Comparison of ENCODE assay signal across 2 cellular contexts in the genomic region with DNA sequence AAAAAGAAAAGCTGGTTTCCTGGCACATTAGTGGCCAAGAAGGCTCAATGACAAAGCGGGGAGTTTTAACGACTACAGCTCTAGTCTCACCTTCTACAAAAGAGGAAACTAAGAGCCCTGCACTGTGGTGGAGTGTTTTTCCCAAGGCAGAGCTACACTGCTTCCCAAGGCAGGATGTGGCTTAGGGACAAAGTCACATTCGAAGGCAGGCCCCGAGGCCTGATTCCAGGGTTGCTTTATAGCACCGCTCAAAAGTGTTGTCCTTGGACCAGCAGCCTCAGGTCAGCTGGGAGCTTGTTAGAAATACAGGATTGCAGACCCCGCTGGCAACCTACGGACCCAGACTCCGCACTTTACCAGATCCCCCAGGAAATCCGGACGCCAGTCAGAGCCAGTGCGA.
TF ChIP-seq lines count a peak whose summit lies in the region.

No MANE protein-coding gene starts in this region.

TF ChIP-seq in SK-N-SH treated with all-trans-retinoic acid at 6 μM for 48 hours, 23 proteins besides CTCF, POLR2A, EP300 and RAD21 (continued from another document):
- TF ChIP-seq, protein P1, sequence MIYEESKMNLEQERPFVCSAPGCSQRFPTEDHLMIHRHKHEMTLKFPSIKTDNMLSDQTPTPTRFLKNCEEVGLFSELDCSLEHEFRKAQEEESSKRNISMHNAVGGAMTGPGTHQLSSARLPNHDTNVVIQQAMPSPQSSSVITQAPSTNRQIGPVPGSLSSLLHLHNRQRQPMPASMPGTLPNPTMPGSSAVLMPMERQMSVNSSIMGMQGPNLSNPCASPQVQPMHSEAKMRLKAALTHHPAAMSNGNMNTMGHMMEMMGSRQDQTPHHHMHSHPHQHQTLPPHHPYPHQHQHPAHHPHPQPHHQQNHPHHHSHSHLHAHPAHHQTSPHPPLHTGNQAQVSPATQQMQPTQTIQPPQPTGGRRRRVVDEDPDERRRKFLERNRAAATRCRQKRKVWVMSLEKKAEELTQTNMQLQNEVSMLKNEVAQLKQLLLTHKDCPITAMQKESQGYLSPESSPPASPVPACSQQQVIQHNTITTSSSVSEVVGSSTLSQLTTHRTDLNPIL (CRISPR knock-in tag; IDR thresholded peaks at IDR 0.05; ENCODE audit: low read depth), result no peak
- TF ChIP-seq ARNTL (CRISPR knock-in tag; IDR thresholded peaks at IDR 0.05; ENCODE audit: borderline replicate concordance, low read depth), result no peak

TF ChIP-seq in WTC11, 78 proteins besides CTCF, POLR2A, EP300 and RAD21 (continued from another document):
- TF ChIP-seq, protein P2, sequence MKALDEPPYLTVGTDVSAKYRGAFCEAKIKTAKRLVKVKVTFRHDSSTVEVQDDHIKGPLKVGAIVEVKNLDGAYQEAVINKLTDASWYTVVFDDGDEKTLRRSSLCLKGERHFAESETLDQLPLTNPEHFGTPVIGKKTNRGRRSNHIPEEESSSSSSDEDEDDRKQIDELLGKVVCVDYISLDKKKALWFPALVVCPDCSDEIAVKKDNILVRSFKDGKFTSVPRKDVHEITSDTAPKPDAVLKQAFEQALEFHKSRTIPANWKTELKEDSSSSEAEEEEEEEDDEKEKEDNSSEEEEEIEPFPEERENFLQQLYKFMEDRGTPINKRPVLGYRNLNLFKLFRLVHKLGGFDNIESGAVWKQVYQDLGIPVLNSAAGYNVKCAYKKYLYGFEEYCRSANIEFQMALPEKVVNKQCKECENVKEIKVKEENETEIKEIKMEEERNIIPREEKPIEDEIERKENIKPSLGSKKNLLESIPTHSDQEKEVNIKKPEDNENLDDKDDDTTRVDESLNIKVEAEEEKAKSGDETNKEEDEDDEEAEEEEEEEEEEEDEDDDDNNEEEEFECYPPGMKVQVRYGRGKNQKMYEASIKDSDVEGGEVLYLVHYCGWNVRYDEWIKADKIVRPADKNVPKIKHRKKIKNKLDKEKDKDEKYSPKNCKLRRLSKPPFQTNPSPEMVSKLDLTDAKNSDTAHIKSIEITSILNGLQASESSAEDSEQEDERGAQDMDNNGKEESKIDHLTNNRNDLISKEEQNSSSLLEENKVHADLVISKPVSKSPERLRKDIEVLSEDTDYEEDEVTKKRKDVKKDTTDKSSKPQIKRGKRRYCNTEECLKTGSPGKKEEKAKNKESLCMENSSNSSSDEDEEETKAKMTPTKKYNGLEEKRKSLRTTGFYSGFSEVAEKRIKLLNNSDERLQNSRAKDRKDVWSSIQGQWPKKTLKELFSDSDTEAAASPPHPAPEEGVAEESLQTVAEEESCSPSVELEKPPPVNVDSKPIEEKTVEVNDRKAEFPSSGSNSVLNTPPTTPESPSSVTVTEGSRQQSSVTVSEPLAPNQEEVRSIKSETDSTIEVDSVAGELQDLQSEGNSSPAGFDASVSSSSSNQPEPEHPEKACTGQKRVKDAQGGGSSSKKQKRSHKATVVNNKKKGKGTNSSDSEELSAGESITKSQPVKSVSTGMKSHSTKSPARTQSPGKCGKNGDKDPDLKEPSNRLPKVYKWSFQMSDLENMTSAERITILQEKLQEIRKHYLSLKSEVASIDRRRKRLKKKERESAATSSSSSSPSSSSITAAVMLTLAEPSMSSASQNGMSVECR (CRISPR knock-in tag; IDR thresholded peaks at IDR 0.05; ENCODE audit: borderline replicate concordance), result no peak
- TF ChIP-seq, protein P3, sequence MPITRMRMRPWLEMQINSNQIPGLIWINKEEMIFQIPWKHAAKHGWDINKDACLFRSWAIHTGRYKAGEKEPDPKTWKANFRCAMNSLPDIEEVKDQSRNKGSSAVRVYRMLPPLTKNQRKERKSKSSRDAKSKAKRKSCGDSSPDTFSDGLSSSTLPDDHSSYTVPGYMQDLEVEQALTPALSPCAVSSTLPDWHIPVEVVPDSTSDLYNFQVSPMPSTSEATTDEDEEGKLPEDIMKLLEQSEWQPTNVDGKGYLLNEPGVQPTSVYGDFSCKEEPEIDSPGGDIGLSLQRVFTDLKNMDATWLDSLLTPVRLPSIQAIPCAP (CRISPR knock-in tag; IDR thresholded peaks at IDR 0.05), result no peak
- TF ChIP-seq, protein P4, sequence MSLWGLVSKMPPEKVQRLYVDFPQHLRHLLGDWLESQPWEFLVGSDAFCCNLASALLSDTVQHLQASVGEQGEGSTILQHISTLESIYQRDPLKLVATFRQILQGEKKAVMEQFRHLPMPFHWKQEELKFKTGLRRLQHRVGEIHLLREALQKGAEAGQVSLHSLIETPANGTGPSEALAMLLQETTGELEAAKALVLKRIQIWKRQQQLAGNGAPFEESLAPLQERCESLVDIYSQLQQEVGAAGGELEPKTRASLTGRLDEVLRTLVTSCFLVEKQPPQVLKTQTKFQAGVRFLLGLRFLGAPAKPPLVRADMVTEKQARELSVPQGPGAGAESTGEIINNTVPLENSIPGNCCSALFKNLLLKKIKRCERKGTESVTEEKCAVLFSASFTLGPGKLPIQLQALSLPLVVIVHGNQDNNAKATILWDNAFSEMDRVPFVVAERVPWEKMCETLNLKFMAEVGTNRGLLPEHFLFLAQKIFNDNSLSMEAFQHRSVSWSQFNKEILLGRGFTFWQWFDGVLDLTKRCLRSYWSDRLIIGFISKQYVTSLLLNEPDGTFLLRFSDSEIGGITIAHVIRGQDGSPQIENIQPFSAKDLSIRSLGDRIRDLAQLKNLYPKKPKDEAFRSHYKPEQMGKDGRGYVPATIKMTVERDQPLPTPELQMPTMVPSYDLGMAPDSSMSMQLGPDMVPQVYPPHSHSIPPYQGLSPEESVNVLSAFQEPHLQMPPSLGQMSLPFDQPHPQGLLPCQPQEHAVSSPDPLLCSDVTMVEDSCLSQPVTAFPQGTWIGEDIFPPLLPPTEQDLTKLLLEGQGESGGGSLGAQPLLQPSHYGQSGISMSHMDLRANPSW (CRISPR knock-in tag; conservative IDR thresholded peaks at IDR 0.05; ENCODE audit: low read depth), result no peak
- no peak for TF ChIP-seq JAZF1 (CRISPR knock-in tag; IDR thresholded peaks at IDR 0.05)
- no peak for TF ChIP-seq TEAD4 (CRISPR knock-in tag; IDR thresholded peaks at IDR 0.05)
- TF ChIP-seq CBFB (CRISPR knock-in tag; IDR thresholded peaks at IDR 0.05; ENCODE audit: low read depth), result no peak
- TF ChIP-seq, protein P5, sequence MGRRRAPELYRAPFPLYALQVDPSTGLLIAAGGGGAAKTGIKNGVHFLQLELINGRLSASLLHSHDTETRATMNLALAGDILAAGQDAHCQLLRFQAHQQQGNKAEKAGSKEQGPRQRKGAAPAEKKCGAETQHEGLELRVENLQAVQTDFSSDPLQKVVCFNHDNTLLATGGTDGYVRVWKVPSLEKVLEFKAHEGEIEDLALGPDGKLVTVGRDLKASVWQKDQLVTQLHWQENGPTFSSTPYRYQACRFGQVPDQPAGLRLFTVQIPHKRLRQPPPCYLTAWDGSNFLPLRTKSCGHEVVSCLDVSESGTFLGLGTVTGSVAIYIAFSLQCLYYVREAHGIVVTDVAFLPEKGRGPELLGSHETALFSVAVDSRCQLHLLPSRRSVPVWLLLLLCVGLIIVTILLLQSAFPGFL (CRISPR knock-in tag; IDR thresholded peaks at IDR 0.05; ENCODE audit: borderline replicate concordance), result no peak
- TF ChIP-seq, protein P6, sequence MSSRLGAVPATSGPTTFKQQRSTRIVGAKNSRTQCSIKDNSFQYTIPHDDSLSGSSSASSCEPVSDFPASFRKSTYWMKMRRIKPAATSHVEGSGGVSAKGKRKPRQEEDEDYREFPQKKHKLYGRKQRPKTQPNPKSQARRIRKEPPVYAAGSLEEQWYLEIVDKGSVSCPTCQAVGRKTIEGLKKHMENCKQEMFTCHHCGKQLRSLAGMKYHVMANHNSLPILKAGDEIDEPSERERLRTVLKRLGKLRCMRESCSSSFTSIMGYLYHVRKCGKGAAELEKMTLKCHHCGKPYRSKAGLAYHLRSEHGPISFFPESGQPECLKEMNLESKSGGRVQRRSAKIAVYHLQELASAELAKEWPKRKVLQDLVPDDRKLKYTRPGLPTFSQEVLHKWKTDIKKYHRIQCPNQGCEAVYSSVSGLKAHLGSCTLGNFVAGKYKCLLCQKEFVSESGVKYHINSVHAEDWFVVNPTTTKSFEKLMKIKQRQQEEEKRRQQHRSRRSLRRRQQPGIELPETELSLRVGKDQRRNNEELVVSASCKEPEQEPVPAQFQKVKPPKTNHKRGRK (CRISPR knock-in tag; IDR thresholded peaks at IDR 0.05; ENCODE audit: borderline replicate concordance), result no peak
- no peak for TF ChIP-seq FOXJ3 (CRISPR knock-in tag; IDR thresholded peaks at IDR 0.05; ENCODE audit: borderline replicate concordance)
- TF ChIP-seq CREM (CRISPR knock-in tag; IDR thresholded peaks at IDR 0.05), result no peak
- TF ChIP-seq NFYB (CRISPR knock-in tag; conservative IDR thresholded peaks at IDR 0.05; ENCODE audit: low read depth), result no peak
- no peak for TF ChIP-seq NFE2L1 (CRISPR knock-in tag; IDR thresholded peaks at IDR 0.05)
- no peak for TF ChIP-seq TP53 (CRISPR knock-in tag; IDR thresholded peaks at IDR 0.05)
- TF ChIP-seq NFATC4 (CRISPR knock-in tag; IDR thresholded peaks at IDR 0.05), result no peak
- TF ChIP-seq KAT7 (CRISPR knock-in tag; IDR thresholded peaks at IDR 0.05; ENCODE audit: borderline replicate concordance), result no peak
- TF ChIP-seq NR2C2 (CRISPR knock-in tag; IDR thresholded peaks at IDR 0.05), result no peak
- no peak for TF ChIP-seq SP1 (CRISPR knock-in tag; conservative IDR thresholded peaks at IDR 0.05)
- TF ChIP-seq, protein P7, sequence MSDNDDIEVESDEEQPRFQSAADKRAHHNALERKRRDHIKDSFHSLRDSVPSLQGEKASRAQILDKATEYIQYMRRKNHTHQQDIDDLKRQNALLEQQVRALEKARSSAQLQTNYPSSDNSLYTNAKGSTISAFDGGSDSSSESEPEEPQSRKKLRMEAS (CRISPR knock-in tag; IDR thresholded peaks at IDR 0.05), result no peak
- no peak for TF ChIP-seq ESRRA (CRISPR knock-in tag; IDR thresholded peaks at IDR 0.05; ENCODE audit: borderline replicate concordance)
TF ChIP-seq in WTC11: peak in this region for 0.
